In the genomic region with DNA sequence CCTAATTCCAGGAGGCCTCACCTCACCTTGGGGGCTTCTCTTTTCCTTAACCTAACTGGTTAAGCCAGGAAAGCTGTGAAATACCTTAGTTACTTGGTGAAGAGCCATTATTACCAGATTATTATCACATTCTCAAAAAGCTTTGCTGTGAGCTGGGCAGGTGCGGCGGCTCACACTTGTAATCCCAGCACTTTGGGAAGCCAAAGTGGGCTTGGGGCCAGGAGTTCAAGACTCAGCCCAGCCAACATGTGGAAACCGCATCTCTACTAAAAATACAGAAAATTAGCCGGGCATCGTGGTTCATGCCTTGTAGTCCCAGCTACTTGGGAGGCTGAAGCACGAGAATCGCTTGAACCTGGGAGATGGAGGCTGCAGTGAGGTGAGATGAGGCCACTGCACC, we compare ENCODE assay signal across 7 cellular contexts.
DNase-seq lines count a peak whose midpoint lies in the region; ATAC-seq and TF ChIP-seq lines count a peak whose summit lies in the region.

No MANE protein-coding gene starts in this region.

- H3K4me1 ChIP-seq in iPS-20b (ENCODE audit: insufficient read depth, low read length) (peaks cover 28% of the 10 kb centered on the region), stomach smooth muscle (ENCODE audit: control insufficient read depth, insufficient read depth, low read length) (peaks cover 17% of the 10 kb centered on the region)

- H3K27ac ChIP-seq in VCaP, result peak overlapping the region; percentile 73
- H3K27ac ChIP-seq in iPS-20b (ENCODE audit: low read length), result no peak overlapping the region
- peak overlapping the region; percentile 92 for H3K27ac ChIP-seq in stomach smooth muscle (ENCODE audit: low read length)

- H3K36me3 ChIP-seq in iPS-20b (ENCODE audit: insufficient read depth, low read depth, low read length), result no peaks in the 10 kb centered on the region
- no peaks in the 10 kb centered on the region for H3K36me3 ChIP-seq in stomach smooth muscle (ENCODE audit: control insufficient read depth in 2 of 2, insufficient read depth in 2 of 2, low read length in 2 of 2)

- H3K9ac ChIP-seq in iPS-20b (ENCODE audit: low read depth, low read length) (peak overlapping the region; percentile 49; the same call in 1 of the 2 replicates), stomach smooth muscle (ENCODE audit: low read length in 2 of 2) (peak overlapping the region; percentile 68 to 86)

- ATAC-seq in GM21576 (IDR thresholded peaks at IDR 0.05; ENCODE audit: unreplicated experiment), result peak; percentile 12
- no peak for ATAC-seq in GM21528 (IDR thresholded peaks at IDR 0.05; ENCODE audit: low FRiP score, unreplicated experiment)

- no peak for DNase-seq in NCI-H446 (lab: John Stamatoyannopoulos, UW)
- DNase-seq in SK-N-DZ (ENCODE audit: low spot score), result no peak

- H3K9me3 ChIP-seq in iPS-20b (ENCODE audit: insufficient read depth, low read depth, low read length) (no peaks in the 10 kb centered on the region), stomach smooth muscle (ENCODE audit: control insufficient read depth in 2 of 2, low read length in 2 of 2) (no peaks in the 10 kb centered on the region)

- H3K27me3 ChIP-seq in iPS-20b (ENCODE audit: insufficient read depth, low read length) (no peaks in the 10 kb centered on the region), stomach smooth muscle (ENCODE audit: control insufficient read depth in 1 of 2, insufficient read depth in 2 of 2, low read length in 2 of 2) (no peaks in the 10 kb centered on the region)

- TF ChIP-seq CTCF in VCaP (conservative IDR thresholded peaks at IDR 0.05), result no peak

- no peak overlapping the region for H3K4me3 ChIP-seq in iPS-20b (ENCODE audit: low read length)
- peak overlapping the region; percentile 43 to 57 for H3K4me3 ChIP-seq in stomach smooth muscle (ENCODE audit: low read length in 2 of 2)
